In the genomic region with DNA sequence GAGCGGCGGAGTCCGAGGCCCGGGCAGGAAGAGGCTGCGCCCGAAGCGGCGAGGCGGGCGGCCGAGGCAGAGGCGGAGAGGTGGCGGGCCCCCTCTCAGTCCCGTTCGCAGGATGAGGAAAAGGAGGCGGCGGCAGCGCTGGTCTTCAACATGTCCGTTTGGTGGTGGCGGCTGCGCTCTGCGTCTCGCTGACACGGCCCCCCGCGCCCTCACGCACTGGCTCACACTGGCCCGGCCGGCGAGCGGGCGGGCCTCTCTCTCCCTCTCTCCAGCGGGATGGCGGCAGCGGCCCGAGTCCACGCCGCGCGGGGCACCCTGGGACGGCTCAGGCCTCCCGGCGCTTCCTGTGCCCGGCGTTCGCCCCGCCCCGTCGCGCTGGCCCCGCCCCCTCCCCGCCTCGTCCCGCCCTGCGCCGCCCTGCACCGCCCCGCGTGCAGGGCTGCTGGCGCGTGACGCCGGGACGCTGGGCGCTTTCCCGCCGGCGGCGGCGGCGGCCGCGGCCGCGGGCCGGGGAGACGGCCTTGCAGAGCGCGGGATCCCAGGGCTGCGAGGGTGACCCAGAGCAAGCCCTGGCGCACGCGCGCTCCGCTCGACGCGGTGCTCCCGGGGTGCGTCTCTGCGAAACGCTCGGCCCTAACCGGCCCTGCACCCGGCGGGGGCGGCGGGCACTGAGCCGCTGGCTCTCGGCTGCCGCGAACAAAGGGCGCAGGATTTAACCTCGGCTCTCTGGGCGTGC, we compare ENCODE assay signal across 8 cellular contexts. TPM values are rescaled to one million over a fixed set of nuclear protein-coding genes. Genes with fewer than 3 reads are reported as not detected.
DNase-seq lines count a peak whose midpoint lies in the region; ATAC-seq and TF ChIP-seq lines count a peak whose summit lies in the region.

A gene with protein sequence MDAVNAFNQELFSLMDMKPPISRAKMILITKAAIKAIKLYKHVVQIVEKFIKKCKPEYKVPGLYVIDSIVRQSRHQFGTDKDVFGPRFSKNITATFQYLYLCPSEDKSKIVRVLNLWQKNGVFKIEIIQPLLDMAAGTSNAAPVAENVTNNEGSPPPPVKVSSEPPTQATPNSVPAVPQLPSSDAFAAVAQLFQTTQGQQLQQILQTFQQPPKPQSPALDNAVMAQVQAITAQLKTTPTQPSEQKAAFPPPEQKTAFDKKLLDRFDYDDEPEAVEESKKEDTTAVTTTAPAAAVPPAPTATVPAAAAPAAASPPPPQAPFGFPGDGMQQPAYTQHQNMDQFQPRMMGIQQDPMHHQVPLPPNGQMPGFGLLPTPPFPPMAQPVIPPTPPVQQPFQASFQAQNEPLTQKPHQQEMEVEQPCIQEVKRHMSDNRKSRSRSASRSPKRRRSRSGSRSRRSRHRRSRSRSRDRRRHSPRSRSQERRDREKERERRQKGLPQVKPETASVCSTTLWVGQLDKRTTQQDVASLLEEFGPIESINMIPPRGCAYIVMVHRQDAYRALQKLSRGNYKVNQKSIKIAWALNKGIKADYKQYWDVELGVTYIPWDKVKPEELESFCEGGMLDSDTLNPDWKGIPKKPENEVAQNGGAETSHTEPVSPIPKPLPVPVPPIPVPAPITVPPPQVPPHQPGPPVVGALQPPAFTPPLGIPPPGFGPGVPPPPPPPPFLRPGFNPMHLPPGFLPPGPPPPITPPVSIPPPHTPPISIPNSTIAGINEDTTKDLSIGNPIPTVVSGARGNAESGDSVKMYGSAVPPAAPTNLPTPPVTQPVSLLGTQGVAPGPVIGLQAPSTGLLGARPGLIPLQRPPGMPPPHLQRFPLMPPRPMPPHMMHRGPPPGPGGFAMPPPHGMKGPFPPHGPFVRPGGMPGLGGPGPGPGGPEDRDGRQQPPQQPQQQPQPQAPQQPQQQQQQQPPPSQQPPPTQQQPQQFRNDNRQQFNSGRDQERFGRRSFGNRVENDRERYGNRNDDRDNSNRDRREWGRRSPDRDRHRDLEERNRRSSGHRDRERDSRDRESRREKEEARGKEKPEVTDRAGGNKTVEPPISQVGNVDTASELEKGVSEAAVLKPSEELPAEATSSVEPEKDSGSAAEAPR (minus strand): TSS at position 317 of the 736 bp plus-strand sequence. CDS start 426 bp downstream, outside the sequence.

- H3K27me3 Mint-ChIP-seq in activated naive CD8-positive, alpha-beta T cell treated with anti-CD3 and anti-CD28 coated beads for 36 hours, result no peaks in the 10 kb centered on the region
- H3K27me3 Mint-ChIP-seq in glutamatergic neuron (ENCODE audit: unreplicated experiment), result peaks cover 7% of the 10 kb centered on the region

- H3K9me3 ChIP-seq in ovary (no peaks in the 10 kb centered on the region), thoracic aorta (no peaks in the 10 kb centered on the region)

- H3K4me1 Mint-ChIP-seq in activated naive CD8-positive, alpha-beta T cell treated with anti-CD3 and anti-CD28 coated beads for 36 hours, result peaks cover 7% of the 10 kb centered on the region
- H3K4me1 Mint-ChIP-seq in glutamatergic neuron (ENCODE audit: low read depth, unreplicated experiment), result peaks cover 1% of the 10 kb centered on the region

- TF ChIP-seq POLR2A in GM10847 (IDR thresholded peaks at IDR 0.05; ENCODE audit: extremely low read depth, insufficient read length) (peak; percentile 87), NB4 (IDR thresholded peaks at IDR 0.05; ENCODE audit: extremely low read depth, insufficient read length) (peak; percentile 94), ovary (IDR thresholded peaks at IDR 0.05) (peak; percentile 80)

- H3K27ac Mint-ChIP-seq in activated naive CD8-positive, alpha-beta T cell treated with anti-CD3 and anti-CD28 coated beads for 36 hours, result peak within 1 kb of the TSS; percentile 72
- H3K27ac Mint-ChIP-seq in glutamatergic neuron (ENCODE audit: unreplicated experiment), result peak within 1 kb of the TSS; percentile 90

- peaks cover 16% of the 10 kb centered on the region for H3K4me1 ChIP-seq in ovary (ENCODE audit: insufficient read depth)
- peaks cover 28 to 44% of the 10 kb centered on the region in 2 donors for H3K4me1 ChIP-seq in thoracic aorta (ENCODE audit: control insufficient read depth in 1 of 2, low read depth in 2 of 2)

- H3K36me3 ChIP-seq in ovary (no peaks in the 10 kb centered on the region), thoracic aorta (no peaks in the 10 kb centered on the region)

- TF ChIP-seq EP300 in ovary (IDR thresholded peaks at IDR 0.05), result no peak

- DNase-seq in NB4 (ENCODE audit: low read depth), result peak; percentile 92
- DNase-seq in SKM-1 (lab: John Stamatoyannopoulos, UW; ENCODE audit: unreplicated experiment), result peak; percentile 66
- peak; percentile 83 for DNase-seq in activated naive CD8-positive, alpha-beta T cell treated with anti-CD3 and anti-CD28 coated beads for 36 hours
- peak; percentile 92 for DNase-seq in glutamatergic neuron
- peak; percentile 86 to 94 (median 90) for DNase-seq in ovary
- peak; percentile 43 for DNase-seq in thoracic aorta (ENCODE audit: low spot score)

- TF ChIP-seq CTCF in NB4 (IDR thresholded peaks at IDR 0.05; ENCODE audit: low read depth, low read length) (no peak), glutamatergic neuron (IDR thresholded peaks at IDR 0.05; ENCODE audit: partially characterized antibody, unreplicated experiment) (no peak), ovary (IDR thresholded peaks at IDR 0.05) (no peak), thoracic aorta (IDR thresholded peaks at IDR 0.05) (no peak)

- WGBS in ovary, 3 donors, result 0 to 1% (median 0%) methylated on average over 67 to 105 of the region's 105 CpGs

- H3K27ac ChIP-seq in ovary (peak within 1 kb of the TSS; percentile 88 to 90), thoracic aorta (peak within 1 kb of the TSS; percentile 96 to 99)

- H3K27me3 ChIP-seq in ovary (no peaks in the 10 kb centered on the region), thoracic aorta (replicated peaks; ENCODE audit: insufficient read depth) (no peaks in the 10 kb centered on the region)

- H3K4me3 Mint-ChIP-seq in activated naive CD8-positive, alpha-beta T cell treated with anti-CD3 and anti-CD28 coated beads for 36 hours, result peak within 1 kb of the TSS; percentile 79
- H3K4me3 Mint-ChIP-seq in glutamatergic neuron (ENCODE audit: unreplicated experiment), result peak within 1 kb of the TSS; percentile 94

- intact Hi-C loops in ovary (cut with DNase I), result loop anchor here in 2 of 4 donors (5.0 to 10.0 kb wide), 2 partner anchors 65 to 67 kb away; no protein-coding TSS in a partner anchor

- H3K36me3 Mint-ChIP-seq in activated naive CD8-positive, alpha-beta T cell treated with anti-CD3 and anti-CD28 coated beads for 36 hours, result peaks cover 14% of the 10 kb centered on the region
- H3K36me3 Mint-ChIP-seq in glutamatergic neuron (ENCODE audit: unreplicated experiment), result no peaks in the 10 kb centered on the region

- no peaks in the 10 kb centered on the region for H3K9me3 Mint-ChIP-seq in activated naive CD8-positive, alpha-beta T cell treated with anti-CD3 and anti-CD28 coated beads for 36 hours
- H3K9me3 Mint-ChIP-seq in glutamatergic neuron (ENCODE audit: unreplicated experiment), result peaks cover 7% of the 10 kb centered on the region

- H3K4me3 ChIP-seq in NB4 (ENCODE audit: low read depth, low read length) (peak within 1 kb of the TSS; percentile 95), ovary (peak within 1 kb of the TSS; percentile 96), thoracic aorta (peak within 1 kb of the TSS; percentile 98)

- ATAC-seq in HG02588 (IDR thresholded peaks at IDR 0.05; ENCODE audit: unreplicated experiment) (peak; percentile 83), thoracic aorta (ENCODE audit: insufficient number of reproducible peaks, low FRiP score, low read depth) (peak; percentile 90)

RNA-seq across cellular contexts. Expression of the gene that starts here (rescaled TPM):
- total RNA-seq in activated naive CD8-positive, alpha-beta T cell treated with anti-CD3 and anti-CD28 coated beads for 36 hours, result 10 to 100 TPM; 50.3 to 55.4 TPM
- total RNA-seq in glutamatergic neuron (ENCODE audit: unreplicated experiment) (51.9 TPM), ovary (10 to 100 TPM; 12.2 to 41.7 (median 29.1) TPM), thoracic aorta (10 to 100 TPM; 15.4 to 27.5 TPM)
- 10 to 100 TPM; 14.6 to 26.6 TPM for polyA plus RNA-seq in ovary

Comparison
In these comparisons a context has a peak if more than half of its experiments do, and no peak if none do; other contexts are left out.
1. Peak in every context shown above with its lines: DNase-seq, ATAC-seq, H3K4me3 ChIP-seq and H3K27ac ChIP-seq.